ENCODE assay signal across 1 cellular context in genomic region chr9:127380479-127380878, GRCh38.
TF ChIP-seq lines count a peak whose summit lies in the region.

No MANE protein-coding gene starts in this region.

TF ChIP-seq in K562, 482 proteins besides CTCF, POLR2A, EP300 and RAD21 (continued from another document and continues in another):
- TF ChIP-seq BCLAF1 (IDR thresholded peaks at IDR 0.05; ENCODE audit: borderline replicate concordance in 1 of 2, control insufficient read depth in 1 of 2, low read depth in 2 of 2, low read length in 1 of 2) (no peak), CHD4 (IDR thresholded peaks at IDR 0.05; ENCODE audit: insufficient read depth, insufficient replicate concordance, low read depth, low read length, poor library complexity, severe bottlenecking) (no peak), ZNF644 (tag; IDR thresholded peaks at IDR 0.05; ENCODE audit: low read depth) (no peak), ZNF785 (CRISPR knock-in tag; IDR thresholded peaks at IDR 0.05) (no peak), PREB (CRISPR knock-in tag; IDR thresholded peaks at IDR 0.05) (no peak), POLR2H (tag; IDR thresholded peaks at IDR 0.05; ENCODE audit: low read depth) (peak; percentile 50; the same call in 1 of the 2 replicates), ETV5 (CRISPR knock-in tag; IDR thresholded peaks at IDR 0.05; ENCODE audit: low read depth) (no peak), IRF9 (tag; IDR thresholded peaks at IDR 0.05) (peak; percentile 79), POU5F1 (IDR thresholded peaks at IDR 0.05; ENCODE audit: borderline replicate concordance, low read depth, low read length, partially characterized antibody) (no peak), ARID4B (CRISPR knock-in tag; IDR thresholded peaks at IDR 0.05) (no peak), BRF1 (IDR thresholded peaks at IDR 0.05; ENCODE audit: borderline replicate concordance, extremely low read depth, insufficient read length) (no peak), SRSF7 (optimal IDR thresholded peaks at IDR 0.05; ENCODE audit: low read depth, low read length) (no peak), SIN3A (IDR thresholded peaks at IDR 0.05; ENCODE audit: borderline replicate concordance in 2 of 2, control insufficient read depth in 1 of 2, low read depth in 2 of 2, low read length in 2 of 2) (no peak), ZNF133 (CRISPR knock-in tag; IDR thresholded peaks at IDR 0.05) (no peak), ATF2 (CRISPR knock-in tag; IDR thresholded peaks at IDR 0.05) (no peak), AFF4 (CRISPR knock-in tag; IDR thresholded peaks at IDR 0.05) (no peak), ZNF668 (CRISPR knock-in tag; IDR thresholded peaks at IDR 0.05) (peak; percentile 39; the same call in 1 of the 2 replicates), GTF2B (IDR thresholded peaks at IDR 0.05; ENCODE audit: extremely low read depth, insufficient read length) (no peak), ETV1 (tag; conservative IDR thresholded peaks at IDR 0.05; ENCODE audit: low read depth) (peak; percentile 77), MECOM (CRISPR knock-in tag; IDR thresholded peaks at IDR 0.05) (peak; percentile 76), NR2C1 (IDR thresholded peaks at IDR 0.05) (no peak), NR2C1 (tag; IDR thresholded peaks at IDR 0.05) (peak; percentile 50), CHAMP1 (IDR thresholded peaks at IDR 0.05) (no peak), MTA2 (IDR thresholded peaks at IDR 0.05; ENCODE audit: low read depth) (no peak), HSF4 (CRISPR knock-in tag; IDR thresholded peaks at IDR 0.05; ENCODE audit: borderline replicate concordance) (no peak), FIP1L1 (IDR thresholded peaks at IDR 0.05; ENCODE audit: low read depth, low read length, poor library complexity, severe bottlenecking) (no peak), RUNX1 (IDR thresholded peaks at IDR 0.05; ENCODE audit: low read depth) (no peak), ZNF408 (CRISPR knock-in tag; IDR thresholded peaks at IDR 0.05; ENCODE audit: low read depth) (no peak), REST (CRISPR knock-in tag; IDR thresholded peaks at IDR 0.05; ENCODE audit: low read depth) (no peak), FOXP4 (CRISPR knock-in tag; IDR thresholded peaks at IDR 0.05; ENCODE audit: borderline replicate concordance) (no peak)
